Comparison of ENCODE assay signal across 1 cellular context in genomic region chr16:85386467-85387170, GRCh38.
A peak's percentile ranks its signal among the peaks of the same experiment; 100 is the strongest.
TF ChIP-seq lines count a peak whose summit lies in the region.

No MANE protein-coding gene starts in this region.

TF ChIP-seq in HepG2, 621 proteins besides CTCF, POLR2A, EP300 and RAD21 (continued from another document):
- TF ChIP-seq ZNF768 (CRISPR knock-in tag; IDR thresholded peaks at IDR 0.05) (peak; percentile 96), NRL (CRISPR knock-in tag; IDR thresholded peaks at IDR 0.05; ENCODE audit: borderline replicate concordance) (0 out of 2 replicates have a peak, but pooled peaks have one; percentile 26), SIN3B (IDR thresholded peaks at IDR 0.05; ENCODE audit: low read length) (no peak), CHCHD3 (CRISPR knock-in tag; IDR thresholded peaks at IDR 0.05) (0 out of 2 replicates have a peak, but pooled peaks have one; percentile 26)
